ENCODE assay signal across 27 cellular contexts in genomic region chr17:81103379-81103778, GRCh38.
"Had no signal": no experiment of that assay in that cellular context is flagged by ENCODE, and none has a peak within 500 bp of the region (broad histone marks: within the 10 kb centered on the region; RNA-seq: fewer than 3 reads in every experiment).

No MANE protein-coding gene starts in this region.

- DNase-seq: activated CD4-positive, alpha-beta memory T cell treated with anti-CD3 and anti-CD28 coated beads, Interleukin-2, amount 10 ng/mL, durations not matched to agents 7 days and 5 days; activated CD4-positive, alpha-beta T cell treated with anti-CD3 and anti-CD28 coated beads for 1 hour; activated CD4-positive, alpha-beta T cell treated with anti-CD3 and anti-CD28 coated beads for 4 hours; activated CD4-positive, alpha-beta T cell treated with anti-CD3 and anti-CD28 coated beads, Interleukin-2, amount 10 ng/mL, durations not matched to agents 7 days and 5 days; activated CD4-positive, alpha-beta T cell treated with anti-CD3 and anti-CD28 coated beads, Interleukin-2, amount 50 U/mL, for 4 hours; activated CD8-positive, alpha-beta memory T cell treated with anti-CD3 and anti-CD28 coated beads, Interleukin-2, amount 50 U/mL, for 48 hours; activated effector memory CD4-positive, alpha-beta T cell treated with Interleukin-2 at 50 U/mL for 16 hours; activated gamma-delta T cell treated with Interleukin-2 at 50 U/mL for 16 hours; activated naive CD4-positive, alpha-beta T cell treated with anti-CD3 and anti-CD28 coated beads, Interleukin-2, amount 50 U/mL, for 16 hours; activated naive CD4-positive, alpha-beta T cell treated with Interleukin-2 at 50 U/mL for 16 hours; activated T-cell treated with anti-CD3 and anti-CD28 coated beads for 4 hours; activated T-cell treated with anti-CD3 and anti-CD28 coated beads, Interleukin-2, amount 50 U/mL, for 24 hours; activated T-cell treated with anti-CD3 and anti-CD28 coated beads, Interleukin-2, amount 50 U/mL, for 72 hours; amniotic stem cell; anterior cingulate cortex; brain microvascular endothelial cell; colonic mucosa; effector memory CD4-positive, alpha-beta T cell; endodermal cell; foreskin fibroblast; head of caudate nucleus; T-helper 2 cell had no signal

- H3K36me3 ChIP-seq: brain microvascular endothelial cell, colonic mucosa had no signal

- H3K4me1 ChIP-seq: colonic mucosa had no signal

- ATAC-seq: activated T-cell treated with anti-CD3 and anti-CD28 coated beads, Interleukin-2, amount 50 U/mL, for 72 hours; esophagus mucosa; WTC11 had no signal

- FAIRE-seq: astrocyte, bronchial epithelial cell, frontal cortex had no signal

- H3K27ac ChIP-seq: brain microvascular endothelial cell, colonic mucosa had no signal

- H3K4me3 ChIP-seq: colonic mucosa had no signal

- H3K27me3 ChIP-seq: brain microvascular endothelial cell, colonic mucosa had no signal

- H3K9me3 ChIP-seq: colonic mucosa had no signal
